Comparison of ENCODE assay signal across 1 cellular context in genomic region chr16:69396187-69397061, GRCh38.
TF ChIP-seq lines count a peak whose summit lies in the region.

No MANE protein-coding gene starts in this region.

TF ChIP-seq in HepG2, 621 proteins besides CTCF, POLR2A, EP300 and RAD21 (continued from another document and continues in another):
- TF ChIP-seq BRF2 (CRISPR knock-in tag; IDR thresholded peaks at IDR 0.05) (peak; percentile 60; the same call in 1 of the 2 replicates), SIN3A (IDR thresholded peaks at IDR 0.05; ENCODE audit: borderline replicate concordance, low read depth, low read length) (peak; percentile 67), MZF1 (CRISPR knock-in tag; IDR thresholded peaks at IDR 0.05; ENCODE audit: borderline replicate concordance) (no peak), SP5 (CRISPR knock-in tag; IDR thresholded peaks at IDR 0.05; ENCODE audit: borderline replicate concordance, low read depth) (peak; percentile 93), PAWR (CRISPR knock-in tag; IDR thresholded peaks at IDR 0.05; ENCODE audit: borderline replicate concordance) (no peak), SMAD1 (CRISPR knock-in tag; IDR thresholded peaks at IDR 0.05; ENCODE audit: borderline replicate concordance, low read depth) (no peak), DDIT3 (CRISPR knock-in tag; IDR thresholded peaks at IDR 0.05) (no peak), ZBTB21 (CRISPR knock-in tag; IDR thresholded peaks at IDR 0.05) (peak; percentile 96), ATF7 (IDR thresholded peaks at IDR 0.05) (peak; percentile 93), ATF7 (CRISPR knock-in tag; IDR thresholded peaks at IDR 0.05) (peak; percentile 27; the same call in 1 of the 2 replicates), ZNF704 (CRISPR knock-in tag; IDR thresholded peaks at IDR 0.05; ENCODE audit: borderline replicate concordance) (no peak), PRDM10 (CRISPR knock-in tag; IDR thresholded peaks at IDR 0.05; ENCODE audit: low read depth) (peak; percentile 80; the same call in 1 of the 2 replicates), GLMP (CRISPR knock-in tag; IDR thresholded peaks at IDR 0.05; ENCODE audit: borderline replicate concordance) (no peak), ZNF598 (CRISPR knock-in tag; IDR thresholded peaks at IDR 0.05; ENCODE audit: borderline replicate concordance) (no peak; the same call in 1 of the 2 replicates), HMG20A (CRISPR knock-in tag; IDR thresholded peaks at IDR 0.05; ENCODE audit: borderline replicate concordance) (peak; percentile 96), ZNF512B (CRISPR knock-in tag; IDR thresholded peaks at IDR 0.05; ENCODE audit: borderline replicate concordance) (no peak), ATF4 (CRISPR knock-in tag; IDR thresholded peaks at IDR 0.05) (peak; percentile 14 to 87; a peak in 2 of 4 replicates), ATF6 (CRISPR knock-in tag; conservative IDR thresholded peaks at IDR 0.05) (0 out of 2 replicates have a peak, but pooled peaks have one; percentile 62), ZNF331 (CRISPR knock-in tag; IDR thresholded peaks at IDR 0.05) (peak; percentile 87), ATF5 (CRISPR knock-in tag; IDR thresholded peaks at IDR 0.05; ENCODE audit: low read depth) (0 out of 2 replicates have a peak, but pooled peaks have one; percentile 25), ZBTB8A (CRISPR knock-in tag; IDR thresholded peaks at IDR 0.05; ENCODE audit: borderline replicate concordance, low read depth) (no peak), E2F2 (CRISPR knock-in tag; IDR thresholded peaks at IDR 0.05; ENCODE audit: borderline replicate concordance) (no peak), ZNF574 (CRISPR knock-in tag; IDR thresholded peaks at IDR 0.05) (no peak; the same call in 1 of the 2 replicates), KDM4B (CRISPR knock-in tag; IDR thresholded peaks at IDR 0.05) (peak; percentile 59; the same call in 1 of the 2 replicates), ZBTB20 (CRISPR knock-in tag; IDR thresholded peaks at IDR 0.05; ENCODE audit: borderline replicate concordance, low read depth) (peak; percentile 94; the same call in 1 of the 2 replicates), ZNF101 (CRISPR knock-in tag; IDR thresholded peaks at IDR 0.05; ENCODE audit: borderline replicate concordance, low read depth) (no peak), RFX3 (CRISPR knock-in tag; IDR thresholded peaks at IDR 0.05) (peak; percentile 18; the same call in 1 of the 2 replicates), NR3C1 (CRISPR knock-in tag; IDR thresholded peaks at IDR 0.05) (no peak), GABPA (IDR thresholded peaks at IDR 0.05; ENCODE audit: low read depth, low read length) (no peak), GABPA (CRISPR knock-in tag; IDR thresholded peaks at IDR 0.05; ENCODE audit: low read depth) (peak; percentile 70), ZNF713 (CRISPR knock-in tag; IDR thresholded peaks at IDR 0.05) (no peak), ZNF253 (CRISPR knock-in tag; IDR thresholded peaks at IDR 0.05; ENCODE audit: borderline replicate concordance) (no peak), FOXK1 (CRISPR knock-in tag; IDR thresholded peaks at IDR 0.05; ENCODE audit: borderline replicate concordance, low read depth) (peak; percentile 92), PHF5A (CRISPR knock-in tag; IDR thresholded peaks at IDR 0.05; ENCODE audit: low read depth, unreplicated experiment) (peak; percentile 39), ZNF205 (CRISPR knock-in tag; IDR thresholded peaks at IDR 0.05) (peak; percentile 78; the same call in 1 of the 2 replicates), ZNF143 (CRISPR knock-in tag; IDR thresholded peaks at IDR 0.05) (no peak), ZNF678 (CRISPR knock-in tag; IDR thresholded peaks at IDR 0.05) (no peak), ZNF615 (CRISPR knock-in tag; IDR thresholded peaks at IDR 0.05; ENCODE audit: borderline replicate concordance) (peak; percentile 77; the same call in 1 of the 2 replicates), EHMT2 (IDR thresholded peaks at IDR 0.05; ENCODE audit: borderline replicate concordance, low read depth, low read length) (no peak; the same call in 1 of the 2 replicates), ZBTB3 (CRISPR knock-in tag; IDR thresholded peaks at IDR 0.05; ENCODE audit: borderline replicate concordance, low read depth) (peak; percentile 86; the same call in 1 of the 2 replicates), NONO (IDR thresholded peaks at IDR 0.05) (no peak), NONO (CRISPR knock-in tag; conservative IDR thresholded peaks at IDR 0.05) (peak; percentile 77), ZFP37 (CRISPR knock-in tag; IDR thresholded peaks at IDR 0.05; ENCODE audit: borderline replicate concordance) (0 out of 2 replicates have a peak, but pooled peaks have one; percentile 42), NR2C2 (CRISPR knock-in tag; IDR thresholded peaks at IDR 0.05; ENCODE audit: borderline replicate concordance) (peak; percentile 86), ASH2L (IDR thresholded peaks at IDR 0.05; ENCODE audit: insufficient read length, low read depth, low read length) (peak; percentile 100)
